In genomic region chr5:167608708-167609272, GRCh38 we compare ENCODE assay signal across 20 cellular contexts.
DNase-seq lines count a peak whose midpoint lies in the region; ATAC-seq and TF ChIP-seq lines count a peak whose summit lies in the region.
"Had no signal": no experiment of that assay in that cellular context is flagged by ENCODE, and none has a peak within 500 bp of the region (broad histone marks: within the 10 kb centered on the region; RNA-seq: fewer than 3 reads in every experiment).

No MANE protein-coding gene starts in this region.

- no peak overlapping the region for H3K4me3 Mint-ChIP-seq in GM23338
- H3K4me3 Mint-ChIP-seq: activated naive CD8-positive, alpha-beta T cell treated with anti-CD3 and anti-CD28 coated beads, Interleukin-2, amount 50 U/mL, for 24 hours; IgD-negative memory B cell; T-helper 2 cell treated with Interferon-gamma antibody and Interleukin-4, amounts not matched to agents 5 μg/mL and 100 μg/mL, for 36 hours had no signal

- H3K4me3 ChIP-seq in GM23338: no peak overlapping the region
- H3K4me3 ChIP-seq in WI38 (ENCODE audit: low read depth, low read length): no peak overlapping the region
- no peak overlapping the region for H3K4me3 ChIP-seq in fibroblast of pulmonary artery (replicated peaks; ENCODE audit: low read depth, low read length)
- H3K4me3 ChIP-seq in retinal pigment epithelial cell (ENCODE audit: low read length): no peak overlapping the region
- H3K4me3 ChIP-seq in left lung: no peak overlapping the region
- no peak overlapping the region for H3K4me3 ChIP-seq in H7 (ENCODE audit: insufficient read depth, low read depth, low read length)
- H3K4me3 ChIP-seq: gastroesophageal sphincter, Peyer's patch, right atrium auricular region, upper lobe of left lung had no signal

- H3K4me1 Mint-ChIP-seq in GM23338: no peaks in the 10 kb centered on the region
- H3K4me1 Mint-ChIP-seq: activated naive CD8-positive, alpha-beta T cell treated with anti-CD3 and anti-CD28 coated beads, Interleukin-2, amount 50 U/mL, for 24 hours; IgD-negative memory B cell had no signal

- H3K4me1 ChIP-seq in GM23338 (ENCODE audit: insufficient read depth) (no peaks in the 10 kb centered on the region), left lung (no peaks in the 10 kb centered on the region)
- H3K4me1 ChIP-seq: gastroesophageal sphincter, Peyer's patch, right atrium auricular region, upper lobe of left lung had no signal

- H3K27ac Mint-ChIP-seq in GM23338: no peak overlapping the region
- H3K27ac Mint-ChIP-seq: activated naive CD8-positive, alpha-beta T cell treated with anti-CD3 and anti-CD28 coated beads, Interleukin-2, amount 50 U/mL, for 24 hours; IgD-negative memory B cell; T-helper 2 cell treated with Interferon-gamma antibody and Interleukin-4, amounts not matched to agents 5 μg/mL and 100 μg/mL, for 36 hours had no signal

- no peak for ATAC-seq in GM23338
- ATAC-seq in left lung: no peak
- ATAC-seq: activated naive CD8-positive, alpha-beta T cell treated with anti-CD3 and anti-CD28 coated beads, Interleukin-2, amount 50 U/mL, for 24 hours; gastroesophageal sphincter had no signal

- H3K27me3 ChIP-seq in GM23338 (ENCODE audit: insufficient read depth) (no peaks in the 10 kb centered on the region), left lung (no peaks in the 10 kb centered on the region), H7 (ENCODE audit: control insufficient read depth, insufficient read depth, low read length) (no peaks in the 10 kb centered on the region)
- H3K27me3 ChIP-seq: gastroesophageal sphincter, Peyer's patch, right atrium auricular region, upper lobe of left lung had no signal

- in situ Hi-C loops in G401 (cut with HindIII; ENCODE audit: low sequenced_read_pairs): no loop called here

- no peaks in the 10 kb centered on the region for H4K20me1 ChIP-seq in GM23338 (replicated peaks; ENCODE audit: insufficient read depth)

- peaks cover 10% of the 10 kb centered on the region; the same call in 1 of the 2 replicates for H3K9me2 ChIP-seq in GM23338 (ENCODE audit: insufficient read depth)

- no peaks in the 10 kb centered on the region for H3K79me2 ChIP-seq in GM23338 (replicated peaks; ENCODE audit: insufficient read depth)

- no peaks in the 10 kb centered on the region for H3K27me3 Mint-ChIP-seq in GM23338 (ENCODE audit: insufficient read depth, low read depth, poor library complexity)
- H3K27me3 Mint-ChIP-seq: activated naive CD8-positive, alpha-beta T cell treated with anti-CD3 and anti-CD28 coated beads, Interleukin-2, amount 50 U/mL, for 24 hours; IgD-negative memory B cell had no signal

- H2AFZ ChIP-seq in GM23338: no peak overlapping the region

- H3K27ac ChIP-seq in GM23338 (ENCODE audit: low read depth): no peak overlapping the region
- H3K27ac ChIP-seq in left lung: no peak overlapping the region
- H3K27ac ChIP-seq: gastroesophageal sphincter, Peyer's patch, right atrium auricular region, upper lobe of left lung, WERI-Rb-1 had no signal

- H3K9me3 Mint-ChIP-seq in GM23338: no peaks in the 10 kb centered on the region
- H3K9me3 Mint-ChIP-seq: T-helper 2 cell treated with Interferon-gamma antibody and Interleukin-4, amounts not matched to agents 5 μg/mL and 100 μg/mL, for 36 hours had no signal

- no peaks in the 10 kb centered on the region for H3K9me3 ChIP-seq in left lung
- H3K9me3 ChIP-seq: gastroesophageal sphincter, Peyer's patch, right atrium auricular region, upper lobe of left lung had no signal

- H3K4me2 ChIP-seq in GM23338: no peak overlapping the region

- TF ChIP-seq CTCF in GM23338 (conservative IDR thresholded peaks at IDR 0.05; ENCODE audit: low read depth in 2 of 2) (peak in 1 of 2 experiments; percentile 38; a peak in 2 of 4 replicates), WI38 (IDR thresholded peaks at IDR 0.05; ENCODE audit: low read depth, low read length) (0 out of 2 replicates have a peak, but pooled peaks have one; percentile 15), fibroblast of pulmonary artery (IDR thresholded peaks at IDR 0.05; ENCODE audit: low read length, missing control alignments) (peak; percentile 7), retinal pigment epithelial cell (conservative IDR thresholded peaks at IDR 0.05; ENCODE audit: low read depth, low read length) (peak; percentile 25), left lung (IDR thresholded peaks at IDR 0.05) (no peak)

- DNase-seq in GM23338 (ENCODE audit: low spot score): peak; percentile 5
- no peak for DNase-seq in fibroblast of pulmonary artery (ENCODE audit: low read depth)
- DNase-seq in retinal pigment epithelial cell (ENCODE audit: low read depth): no peak
- no peak for DNase-seq in G401 (ENCODE audit: low spot score)
- no peak for DNase-seq in left lung
- no peak for DNase-seq in H7
- no peak for DNase-seq in DMS53 treated with DMSO at 0.1 percent for 48 hours (lab: John Stamatoyannopoulos, UW; ENCODE audit: unreplicated experiment)
- DNase-seq: activated CD4-positive, alpha-beta T cell treated with anti-CD3 and anti-CD28 coated beads, Interleukin-2, amount 50 U/mL, for 1 hour; activated CD8-positive, alpha-beta memory T cell treated with anti-CD3 and anti-CD28 coated beads, Interleukin-2, amount 50 U/mL, for 4 hours; activated naive CD8-positive, alpha-beta T cell treated with anti-CD3 and anti-CD28 coated beads, Interleukin-2, amount 50 U/mL, for 24 hours; NCI-H1436 treated with DMSO at 0.1 percent for 48 hours; NCI-H510A treated with DMSO at 0.1 percent for 48 hours; Peyer's patch; upper lobe of left lung; WERI-Rb-1 had no signal

- H3K36me3 ChIP-seq in GM23338 (ENCODE audit: insufficient read depth) (no peaks in the 10 kb centered on the region), left lung (no peaks in the 10 kb centered on the region), H7 (replicated peaks; ENCODE audit: control insufficient read depth, insufficient read depth, low read length) (no peaks in the 10 kb centered on the region)
- H3K36me3 ChIP-seq: gastroesophageal sphincter, Peyer's patch, right atrium auricular region, upper lobe of left lung, WERI-Rb-1 had no signal

- intact Hi-C loops in left lung (cut with DNase I): no loop called here

- no peaks in the 10 kb centered on the region for H3K36me3 Mint-ChIP-seq in GM23338 (ENCODE audit: low read depth)
- H3K36me3 Mint-ChIP-seq: IgD-negative memory B cell had no signal

- H3F3A ChIP-seq in GM23338 (replicated peaks; ENCODE audit: low read depth): no peaks in the 10 kb centered on the region

TF ChIP-seq in GM23338, 12 proteins besides CTCF, POLR2A, EP300 and RAD21 (continues in another document):
- TF ChIP-seq STAT1 (IDR thresholded peaks at IDR 0.05; ENCODE audit: unreplicated experiment): no peak
- no peak for TF ChIP-seq JUNB (IDR thresholded peaks at IDR 0.05; ENCODE audit: unreplicated experiment)
- no peak for TF ChIP-seq ZNF331 (CRISPR knock-in tag; IDR thresholded peaks at IDR 0.05; ENCODE audit: low read depth)
- no peak for TF ChIP-seq CREB1 (CRISPR knock-in tag; IDR thresholded peaks at IDR 0.05; ENCODE audit: low read depth)
- TF ChIP-seq NANOG (IDR thresholded peaks at IDR 0.05; ENCODE audit: borderline replicate concordance): no peak
- TF ChIP-seq EZH2phosphoT487 (IDR thresholded peaks at IDR 0.05; ENCODE audit: unreplicated experiment): no peak

Comparison
In these comparisons a context has a peak if more than half of its experiments do, and no peak if none do; other contexts are left out.
1. CTCF ChIP-seq: peak in WI38 (single experiment), fibroblast of pulmonary artery (single experiment) and retinal pigment epithelial cell (single experiment); none in left lung (0 of 2).